Comparison of ENCODE assay signal across 27 cellular contexts in the genomic region with DNA sequence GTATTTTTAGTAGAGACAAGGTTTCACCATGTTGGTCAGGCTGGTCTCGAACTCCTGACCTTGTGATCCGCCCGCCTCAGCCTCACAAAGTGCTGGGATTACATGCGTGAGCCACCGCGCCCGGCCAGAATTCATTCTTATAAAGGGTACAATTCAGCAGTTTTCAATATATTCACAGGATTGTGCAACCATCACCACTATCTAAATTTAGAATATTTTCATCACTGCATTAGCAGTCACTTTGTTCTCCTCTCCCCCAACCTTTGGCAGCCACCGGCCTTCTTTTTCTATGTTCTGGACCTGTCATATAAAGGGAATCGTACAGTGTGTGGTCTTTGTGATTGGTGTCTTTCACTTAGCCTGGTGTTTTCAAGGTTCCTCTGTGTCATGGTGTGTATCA. TPM values are rescaled to one million over a fixed set of nuclear protein-coding genes. Genes with fewer than 3 reads are reported as not detected.
DNase-seq lines count a peak whose midpoint lies in the region; ATAC-seq, FAIRE-seq and TF ChIP-seq lines count a peak whose summit lies in the region.
"Had no signal": no experiment of that assay in that cellular context is flagged by ENCODE, and none has a peak within 500 bp of the region (broad histone marks: within the 10 kb centered on the region; RNA-seq: fewer than 3 reads in every experiment).

No MANE protein-coding gene starts in this region.

- no peak overlapping the region for H3K27ac ChIP-seq in K562 (ENCODE audit: extremely low read depth, low read depth, low read length)
- H3K27ac ChIP-seq in skeletal muscle tissue (ENCODE audit: low read depth, low read length) = peak overlapping the region; percentile 86
- H3K27ac ChIP-seq: ascending aorta, neutrophil had no signal

- intact Hi-C loops in K562 (cut with micrococcal nuclease) = no loop called here
- intact Hi-C loops in left cardiac atrium (cut with DNase I) = no loop called here

- no peak overlapping the region for H3K4me3 ChIP-seq in K562
- H3K4me3 ChIP-seq in skeletal muscle tissue (ENCODE audit: low read length in 3 of 3) = no peak overlapping the region
- H3K4me3 ChIP-seq: ascending aorta, upper lobe of left lung had no signal

- H3K27me3 Mint-ChIP-seq in osteocyte (ENCODE audit: unreplicated experiment) = no peaks in the 10 kb centered on the region

- no peak for TF ChIP-seq RAD21 in K562 (CRISPR knock-in tag; conservative IDR thresholded peaks at IDR 0.05 in 1 of 2, IDR thresholded peaks at IDR 0.05 in 1 of 2)

- ATAC-seq in K562 (no peak), left cardiac atrium (peak; percentile 36 to 58), HG02610 (IDR thresholded peaks at IDR 0.05; ENCODE audit: unreplicated experiment) (no peak)
- ATAC-seq: activated CD8-positive, alpha-beta T cell treated with anti-CD3 and anti-CD28 coated beads, Interleukin-2, amount 10 ng/mL, durations not matched to agents 7 days and 5 days; activated T-cell treated with anti-CD3 and anti-CD28 coated beads, Interleukin-2, amount 50 U/mL, for 4 hours had no signal

- no peaks in the 10 kb centered on the region for H3K36me3 ChIP-seq in K562 (ENCODE audit: control insufficient read depth, insufficient read depth, low read length)
- H3K36me3 ChIP-seq in skeletal muscle tissue (ENCODE audit: control insufficient read depth in 3 of 3, insufficient read depth in 3 of 3, low read length in 3 of 3) = no peaks in the 10 kb centered on the region
- H3K36me3 ChIP-seq: ascending aorta, neutrophil, upper lobe of left lung had no signal

- TF ChIP-seq CTCF in K562 (IDR thresholded peaks at IDR 0.05 in 2 of 3, conservative IDR thresholded peaks at IDR 0.05 in 1 of 3; ENCODE audit: insufficient read depth in 2 of 3, low read depth in 1 of 3, low read length in 3 of 3) (no peak), osteocyte (IDR thresholded peaks at IDR 0.05) (no peak)

- H2AFZ ChIP-seq in K562 (ENCODE audit: low read depth, low read length) = no peak overlapping the region

- H3K9me3 ChIP-seq in K562 (replicated peaks; ENCODE audit: control insufficient read depth, insufficient read depth, low read depth, low read length) = 0 out of 2 replicates have a peak, but pooled peaks cover 1% of the 10 kb centered on the region
- no peaks in the 10 kb centered on the region for H3K9me3 ChIP-seq in skeletal muscle tissue (ENCODE audit: control insufficient read depth in 3 of 3, low read length in 3 of 3)
- H3K9me3 ChIP-seq: ascending aorta, neutrophil, upper lobe of left lung had no signal

- in situ Hi-C loops in K562 (cut with MboI) = no loop called here

- DNase-seq in activated effector memory CD4-positive, alpha-beta T cell treated with anti-CD3 and anti-CD28 coated beads, Interleukin-2, amount 50 U/mL, for 16 hours = peak; percentile 27
- no peak for DNase-seq in activated effector memory CD4-positive, alpha-beta T cell treated with Interleukin-2 at 50 U/mL for 16 hours
- DNase-seq in K562 (ENCODE audit: extremely low read depth in 1 of 4, low spot score in 3 of 4) (no peak), left cardiac atrium (peak; percentile 39), osteocyte (ENCODE audit: extremely low spot score, unreplicated experiment) (no peak)
- no peak for DNase-seq in stimulated activated CD4-positive, alpha-beta T cell treated with anti-CD3 and anti-CD28 coated beads, Interleukin-12 subunit alpha, Interleukin-12 subunit beta, amount 100 ng/mL, for 4 hours
- DNase-seq: 8988T; activated CD4-positive, alpha-beta T cell treated with anti-CD3 and anti-CD28 coated beads for 1 hour; activated CD8-positive, alpha-beta T cell treated with anti-CD3 and anti-CD28 coated beads, Interleukin-2, amount 10 ng/mL, durations not matched to agents 7 days and 5 days; activated naive CD4-positive, alpha-beta T cell treated with anti-CD3 and anti-CD28 coated beads, Interleukin-2, amount 10 ng/mL, durations not matched to agents 7 days and 5 days; activated T-cell treated with anti-CD3 and anti-CD28 coated beads, Interleukin-2, amount 50 U/mL, for 4 hours; AML-193; erythroblast; GF-D8; mammary epithelial cell; NCI-H2107; NCI-H510A; retina; stimulated activated CD4-positive, alpha-beta T cell treated with anti-CD3 and anti-CD28 coated beads, Interleukin-15, amount 100 ng/mL, for 24 hours; stimulated activated CD8-positive, alpha-beta memory T cell treated with anti-CD3 and anti-CD28 coated beads, Interleukin-4, amount 100 ng/mL, for 48 hours; T1000; upper lobe of left lung had no signal

- H3K4me1 Mint-ChIP-seq in osteocyte (ENCODE audit: unreplicated experiment) = peaks cover 38% of the 10 kb centered on the region

- H3K36me3 Mint-ChIP-seq in osteocyte (ENCODE audit: unreplicated experiment) = peaks cover 5% of the 10 kb centered on the region
- H3K36me3 Mint-ChIP-seq: activated naive CD4-positive, alpha-beta T cell treated with anti-CD3 and anti-CD28 coated beads, Interleukin-2, amount 10 ng/mL, durations not matched to agents 7 days and 5 days had no signal

- H3K4me1 ChIP-seq in K562 (replicated peaks in 1 of 2; ENCODE audit: control insufficient read depth in 2 of 2, insufficient read depth in 2 of 2, low read length in 2 of 2) (no peaks in the 10 kb centered on the region), skeletal muscle tissue (ENCODE audit: control insufficient read depth in 3 of 3, insufficient read depth in 3 of 3, low read length in 3 of 3) (peaks cover 28 to 41% (median 40%) of the 10 kb centered on the region in 3 donors)
- H3K4me1 ChIP-seq: ascending aorta had no signal

- H3K27ac Mint-ChIP-seq in osteocyte (ENCODE audit: unreplicated experiment) = no peak overlapping the region
- H3K27ac Mint-ChIP-seq: activated CD8-positive, alpha-beta T cell treated with anti-CD3 and anti-CD28 coated beads, Interleukin-2, amount 10 ng/mL, durations not matched to agents 7 days and 5 days; activated naive CD4-positive, alpha-beta T cell treated with anti-CD3 and anti-CD28 coated beads, Interleukin-2, amount 10 ng/mL, durations not matched to agents 7 days and 5 days had no signal

- POLR2A ChIA-PET in K562 (lab: Yijun Ruan, JAX) = no interaction called here

- WGBS in K562 (ENCODE audit: insufficient coverage, low coverage, missing lambda C conversion rate) = under 1% methylated on average over 9 of the region's 9 CpGs

- no peak overlapping the region for H3K4me3 Mint-ChIP-seq in osteocyte (ENCODE audit: unreplicated experiment)
- H3K4me3 Mint-ChIP-seq: activated CD8-positive, alpha-beta T cell treated with anti-CD3 and anti-CD28 coated beads, Interleukin-2, amount 10 ng/mL, durations not matched to agents 7 days and 5 days; activated naive CD4-positive, alpha-beta T cell treated with anti-CD3 and anti-CD28 coated beads, Interleukin-2, amount 10 ng/mL, durations not matched to agents 7 days and 5 days; activated T-cell treated with anti-CD3 and anti-CD28 coated beads, Interleukin-2, amount 50 U/mL, for 4 hours had no signal

- H3K27me3 ChIP-seq in K562 (ENCODE audit: control insufficient read depth in 2 of 2, insufficient read depth in 2 of 2, low read length in 2 of 2) (peaks cover 27 to 68% of the 10 kb centered on the region in 2 experiments), skeletal muscle tissue (ENCODE audit: control insufficient read depth in 3 of 3, insufficient read depth in 3 of 3, low read length in 3 of 3) (no peaks in the 10 kb centered on the region)
- H3K27me3 ChIP-seq: ascending aorta, neutrophil, upper lobe of left lung had no signal

- no peaks in the 10 kb centered on the region for H3K79me2 ChIP-seq in K562 (ENCODE audit: control insufficient read depth, insufficient read depth, low read length)

- CTCF ChIA-PET in K562 (lab: Yijun Ruan, JAX; ENCODE audit: low intra/inter-chr PET ratio) = no interaction called here

- no peak for TF ChIP-seq EP300 in K562 (IDR thresholded peaks at IDR 0.05; ENCODE audit: low read length)

- no peaks in the 10 kb centered on the region for H4K20me1 ChIP-seq in K562 (replicated peaks; ENCODE audit: control insufficient read depth, insufficient read depth, low read length)

- no peaks in the 10 kb centered on the region for H3K9me3 Mint-ChIP-seq in osteocyte (ENCODE audit: unreplicated experiment)
- H3K9me3 Mint-ChIP-seq: activated naive CD4-positive, alpha-beta T cell treated with anti-CD3 and anti-CD28 coated beads, Interleukin-2, amount 10 ng/mL, durations not matched to agents 7 days and 5 days; activated T-cell treated with anti-CD3 and anti-CD28 coated beads, Interleukin-2, amount 50 U/mL, for 4 hours had no signal

- no peak overlapping the region for H3K4me2 ChIP-seq in K562 (ENCODE audit: insufficient read depth, low read length)

- BruUV-seq in K562 (replicated peaks; lab: Mats Ljungman, UMichigan) = no TSS peak

- H3K9ac ChIP-seq in K562 (ENCODE audit: insufficient read depth in 1 of 2, low read depth in 2 of 2, low read length in 2 of 2) = no peak overlapping the region
- H3K9ac ChIP-seq in skeletal muscle tissue (ENCODE audit: low read depth in 1 of 3, low read length in 3 of 3) = no peak overlapping the region

- H3K9me1 ChIP-seq in K562 (ENCODE audit: control insufficient read depth, insufficient read depth, low read length) = no peaks in the 10 kb centered on the region

- TF ChIP-seq POLR2A in K562 (conservative IDR thresholded peaks at IDR 0.05) = no peak

- no peak for FAIRE-seq in K562 (lab: Jason Lieb, UNC)

TF ChIP-seq in K562, 482 proteins besides CTCF, POLR2A, EP300 and RAD21 (continues in another document):
- TF ChIP-seq ZNF57 (CRISPR knock-in tag; IDR thresholded peaks at IDR 0.05) = no peak
- no peak for TF ChIP-seq SETDB1 (IDR thresholded peaks at IDR 0.05; ENCODE audit: low read length)
- peak; percentile 65 for TF ChIP-seq CEBPB (tag; IDR thresholded peaks at IDR 0.05)

RNA-seq across cellular contexts. Expression of gene TCF7L1, which starts 40.7 kb away (rescaled TPM):
- total RNA-seq in K562 (2011; cell fraction: chromatin; rRNA removed; ENCODE audit: low replicate concordance) = 0.23 TPM in 1 of 2 replicates, not detected in the other
- not detected in 2 replicates for total RNA-seq in K562 (2011; cell fraction: nucleolus; rRNA removed)
- not detected in 2 replicates for total RNA-seq in K562 (2011; cell fraction: nucleoplasm; rRNA removed)
- total RNA-seq in K562 (2014; rRNA removed) (not detected in 2 replicates), K562 (2014; rRNA removed; fragmentation: Illumina TruSeq; extraction: Trizol) (not detected in 2 replicates), K562 (2015; rRNA removed; fragmentation: Illumina TruSeq; extraction: Trizol) (not detected in 2 replicates), K562 (2021) (0.11 and 0.13 TPM in 2 replicates), left cardiac atrium (10 to 100 TPM; 17.1 to 17.3 TPM), skeletal muscle tissue (8.9 TPM), osteocyte (31.8 and 32.4 TPM in 2 replicates)
- polyA plus RNA-seq in K562 (2011; rRNA removed) (not detected in 2 replicates), K562 (2014; fragmentation: Illumina TruSeq; extraction: Trizol) (0.07 and 0.09 TPM in 2 replicates), K562 (2014; fragmentation: Nextera tagmentation; extraction: Ambion mirVana) (under 1 TPM in 1 of 2 experiments, not detected in 1; 0.04 TPM), K562 (2014; rRNA removed) (0.03 and 0.05 TPM in 2 replicates)
- 0.03 TPM in 1 of 2 replicates, not detected in the other for polyA plus RNA-seq in K562 (2011; cell fraction: cytosol; rRNA removed)
- polyA plus RNA-seq in K562 (2011; cell fraction: nucleus; rRNA removed) = 0.07 TPM in 1 of 2 replicates, not detected in the other
- 0.17 and 0.21 TPM in 2 replicates for polyA plus RNA-seq in K562 (2012)
- not detected in 2 replicates for polyA minus RNA-seq in K562 (2011; rRNA and poly(A)+ RNA removed)
- polyA minus RNA-seq in K562 (2011; cell fraction: cytosol; rRNA and poly(A)+ RNA removed) = not detected in 2 replicates
- not detected in 2 replicates for polyA minus RNA-seq in K562 (2011; cell fraction: nucleus; rRNA and poly(A)+ RNA removed)
- total RNA-seq: activated CD8-positive, alpha-beta T cell treated with anti-CD3 and anti-CD28 coated beads, Interleukin-2, amount 10 ng/mL, durations not matched to agents 7 days and 5 days; RPMI7951 had no signal

Comparison
In these comparisons a context has a peak if more than half of its experiments do, and no peak if none do; other contexts are left out.
1. DNase-seq: peak in activated effector memory CD4-positive, alpha-beta T cell treated with anti-CD3 and anti-CD28 coated beads, Interleukin-2, amount 50 U/mL, for 16 hours (single experiment) and left cardiac atrium (single experiment); none in activated effector memory CD4-positive, alpha-beta T cell treated with Interleukin-2 at 50 U/mL for 16 hours (single experiment), K562 (0 of 4), osteocyte (single experiment) and stimulated activated CD4-positive, alpha-beta T cell treated with anti-CD3 and anti-CD28 coated beads, Interleukin-12 subunit alpha, Interleukin-12 subunit beta, amount 100 ng/mL, for 4 hours (single experiment).
2. ATAC-seq: peak in left cardiac atrium (2 of 2); none in K562 (single experiment) and HG02610 (single experiment).